22 cellular contexts compared by ENCODE assay signal in the genomic region with DNA sequence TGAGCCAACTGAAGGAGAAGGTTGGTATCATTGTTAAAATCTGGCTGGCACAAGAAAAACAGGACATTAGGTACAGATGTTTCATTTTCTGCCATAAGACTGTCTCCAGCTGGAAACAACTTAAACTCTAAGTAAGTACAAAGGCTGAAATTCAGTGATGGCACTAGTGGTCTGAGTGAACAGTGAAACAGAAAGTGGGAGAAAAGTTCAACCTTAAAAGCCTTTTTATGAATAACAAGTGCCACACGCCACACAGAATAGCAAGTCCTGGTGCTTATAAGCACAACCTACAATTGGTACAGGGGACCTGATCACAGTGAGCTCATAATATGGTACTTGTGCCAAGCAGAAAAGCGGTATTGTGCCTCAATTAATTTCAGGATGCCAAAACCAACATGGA.
"Had no signal": no experiment of that assay in that cellular context is flagged by ENCODE, and none has a peak within 500 bp of the region (broad histone marks: within the 10 kb centered on the region; RNA-seq: fewer than 3 reads in every experiment).

No MANE protein-coding gene starts in this region.

- H3K27ac ChIP-seq: PC-9 had no signal

- ATAC-seq: activated T-cell treated with anti-CD3 and anti-CD28 coated beads, Interleukin-2, amount 50 U/mL, for 4 hours; T-cell had no signal

- H2AFZ ChIP-seq: PC-9 had no signal

- FAIRE-seq: colon, TTC549 had no signal

- H3K4me3 ChIP-seq: PC-9 had no signal

- DNase-seq: activated B cell treated with CpG ODN at 0.5 μM for 24 hours; activated CD4-positive, alpha-beta memory T cell treated with anti-CD3 and anti-CD28 coated beads for 36 hours; activated CD4-positive, alpha-beta T cell treated with anti-CD3 and anti-CD28 coated beads, Interleukin-2, amount 10 ng/mL, durations not matched to agents 7 days and 5 days; activated CD8-positive, alpha-beta memory T cell treated with anti-CD3 and anti-CD28 coated beads for 24 hours; activated effector memory CD4-positive, alpha-beta T cell treated with anti-CD3 and anti-CD28 coated beads, Interleukin-2, amount 50 U/mL, for 16 hours; activated naive CD4-positive, alpha-beta T cell treated with Interleukin-2 at 50 U/mL for 16 hours; activated T-cell treated with anti-CD3 and anti-CD28 coated beads, Interleukin-2, amount 50 U/mL, for 4 hours; amygdala; cerebellar nuclear complex; NCI-H1092; NCI-H1417; NCI-H1694; NCI-H2029; NCI-H345; NCI-H510A treated with DMSO at 0.1 percent for 48 hours; NCI-H69; PC-9; SIG-M5; T-cell; T1000 had no signal

- H3K4me2 ChIP-seq: PC-9 had no signal
